ENCODE assay signal across 8 cellular contexts in genomic region chr13:33228645-33229445, GRCh38. TPM values are rescaled to one million over a fixed set of nuclear protein-coding genes. Genes with fewer than 3 reads are reported as not detected.
DNase-seq lines count a peak whose midpoint lies in the region; ATAC-seq and TF ChIP-seq lines count a peak whose summit lies in the region.

No MANE protein-coding gene starts in this region.

- peak overlapping the region; percentile 85 for H3K27ac ChIP-seq in AG04450 (ENCODE audit: low read depth, low read length)
- peak overlapping the region; percentile 47 to 72 for H3K27ac ChIP-seq in testis

- DNase-seq in AG04450 (ENCODE audit: low read depth, low spot score) (no peak), GM12864 (ENCODE audit: low read depth) (peak; percentile 38), NCI-H774 (lab: John Stamatoyannopoulos, UW) (peak; percentile 10), cardiac fibroblast (ENCODE audit: low read depth in 2 of 2) (peak; percentile 63 to 83), kidney tubule cell (ENCODE audit: low spot score) (peak; percentile 59), testis (no peak), OCI-M2 (lab: John Stamatoyannopoulos, UW; ENCODE audit: unreplicated experiment) (no peak)

- peaks cover 25% of the 10 kb centered on the region for H3K4me1 ChIP-seq in testis

- no peaks in the 10 kb centered on the region for H3K36me3 ChIP-seq in testis (ENCODE audit: low read depth, missing control alignments)

- ATAC-seq in HG02973 (IDR thresholded peaks at IDR 0.05; ENCODE audit: unreplicated experiment): peak; percentile 70

- POLR2A ChIA-PET in AG04450 (lab: Yijun Ruan, JAX): no interaction called here

- CTCF ChIA-PET in AG04450 (lab: Charles Lee): interaction anchor here (0.6 to 2.3 kb wide), 26 partner anchors 8 to 560 kb away, joined by 3 to 11 read pairs (median 4); partner anchors contain the start of gene STARD13

- peaks cover 3% of the 10 kb centered on the region; the same call in 1 of the 2 replicates for H3K9me3 ChIP-seq in AG04450 (ENCODE audit: control insufficient read depth, insufficient read depth, low read length)
- no peaks in the 10 kb centered on the region for H3K9me3 ChIP-seq in testis

- H3K27me3 ChIP-seq in AG04450 (ENCODE audit: control insufficient read depth, insufficient read depth, low read length) (no peaks in the 10 kb centered on the region), testis (no peaks in the 10 kb centered on the region)

- peak; percentile 98 for TF ChIP-seq CTCF in AG04450 (IDR thresholded peaks at IDR 0.05; ENCODE audit: low read depth, low read length)
- TF ChIP-seq CTCF in GM12864 (IDR thresholded peaks at IDR 0.05; ENCODE audit: low read depth, low read length, missing control alignments): peak; percentile 83
- peak; percentile 92 for TF ChIP-seq CTCF in cardiac fibroblast (IDR thresholded peaks at IDR 0.05; ENCODE audit: low read depth, low read length)
- TF ChIP-seq CTCF in testis (IDR thresholded peaks at IDR 0.05): peak; percentile 86 to 91 (median 89)

- intact Hi-C loops in testis (cut with DNase I; ENCODE audit: low total_unique reads): loop anchor here (5.0 kb wide), 1 partner anchor 313 kb away; no protein-coding TSS in a partner anchor

- 33 to 43% methylated on average over 12 of the region's 12 CpGs for WGBS in testis, 2 donors

- no peak for TF ChIP-seq POLR2A in testis (IDR thresholded peaks at IDR 0.05)

- H3K4me3 ChIP-seq in AG04450 (ENCODE audit: low read depth, low read length) (no peak overlapping the region), GM12864 (ENCODE audit: low read depth, low read length) (no peak overlapping the region), cardiac fibroblast (replicated peaks in 1 of 2; ENCODE audit: low read depth in 2 of 2, low read length in 2 of 2) (peak overlapping the region in 1 of 2 donors; percentile 40), testis (no peak overlapping the region)

RNA-seq across cellular contexts. Expression of gene STARD13, which starts 56.7 kb away (rescaled TPM):
- polyA plus RNA-seq in AG04450 (2011; rRNA removed) (27.7 and 28.4 TPM in 2 replicates), testis (ENCODE audit: insufficient read depth, low read depth, low replicate concordance) (7.2 TPM)
- polyA minus RNA-seq in AG04450 (2011; rRNA and poly(A)+ RNA removed): 135 and 154 TPM in 2 replicates
- 10 to 100 TPM; 24.4 to 33.7 TPM for total RNA-seq in testis

Comparison
In these comparisons a context has a peak if more than half of its experiments do, and no peak if none do; other contexts are left out.
1. DNase-seq: peak in GM12864 (single experiment), NCI-H774 (single experiment), cardiac fibroblast (2 of 2) and kidney tubule cell (single experiment); none in AG04450 (single experiment), testis (single experiment) and OCI-M2 (single experiment).
2. Peak in every context shown above with its lines, with median percentiles within 50 percentile points of each other: CTCF ChIP-seq.